ENCODE assay signal across 23 cellular contexts in genomic region chr3:16825617-16826204, GRCh38. TPM values are rescaled to one million over a fixed set of nuclear protein-coding genes. Genes with fewer than 3 reads are reported as not detected.
DNase-seq lines count a peak whose midpoint lies in the region; ATAC-seq and TF ChIP-seq lines count a peak whose summit lies in the region.
"Had no signal": no experiment of that assay in that cellular context is flagged by ENCODE, and none has a peak within 500 bp of the region (broad histone marks: within the 10 kb centered on the region; RNA-seq: fewer than 3 reads in every experiment).

No MANE protein-coding gene starts in this region.

- H3K27me3 ChIP-seq in left ventricle myocardium inferior (ENCODE audit: low read depth) (no peaks in the 10 kb centered on the region), testis (no peaks in the 10 kb centered on the region), foreskin keratinocyte (no peaks in the 10 kb centered on the region)

- no peak for TF ChIP-seq POLR2A in testis (IDR thresholded peaks at IDR 0.05)

- H3K4me3 ChIP-seq in left ventricle myocardium inferior (no peak overlapping the region), fibroblast of mammary gland (ENCODE audit: control insufficient read depth, low read depth, low read length) (no peak overlapping the region), testis (no peak overlapping the region)
- H3K4me3 ChIP-seq: GM12878, GM23338, HAP-1 had no signal

- no peaks in the 10 kb centered on the region for H3K4me1 ChIP-seq in left ventricle myocardium inferior
- H3K4me1 ChIP-seq in testis: no peaks in the 10 kb centered on the region
- H3K4me1 ChIP-seq in foreskin keratinocyte: no peaks in the 10 kb centered on the region

- H3K27ac ChIP-seq in left ventricle myocardium inferior (replicated peaks): no peak overlapping the region
- peak overlapping the region in 1 of 2 donors; percentile 67 for H3K27ac ChIP-seq in testis
- no peak overlapping the region for H3K27ac ChIP-seq in foreskin keratinocyte
- H3K27ac ChIP-seq: KMS-11 had no signal

- no peak for DNase-seq in Right ventricle myocardium superior
- no peak for DNase-seq in left ventricle myocardium inferior
- DNase-seq in fibroblast of mammary gland (ENCODE audit: low read depth): peak; percentile 34
- peak; percentile 18 for DNase-seq in myocyte (ENCODE audit: low read depth)
- peak; percentile 35 for DNase-seq in testis
- DNase-seq in foreskin keratinocyte: no peak
- DNase-seq in SW480 (ENCODE audit: low spot score): no peak
- no peak for DNase-seq in activated CD8-positive, alpha-beta T cell treated with anti-CD3 and anti-CD28 coated beads, Interleukin-2, amount 10 ng/mL, durations not matched to agents 7 days and 5 days
- DNase-seq: 8988T; AML-193; C1 segment of cervical spinal cord; CD8-positive, alpha-beta T cell; DND-41; IMR-90; NCI-H1694; NCI-H2081; NCI-H2171; NCI-H345; NCI-H524 treated with DMSO at 0.1 percent for 48 hours had no signal

- intact Hi-C loops in Right ventricle myocardium superior (cut with DNase I): no loop called here
- intact Hi-C loops in left ventricle myocardium inferior (cut with micrococcal nuclease): no loop called here
- intact Hi-C loops in testis (cut with DNase I; ENCODE audit: low total_unique reads): no loop called here

- WGBS in testis, 2 donors: 47 to 51% methylated on average over 5 of the region's 5 CpGs

- no peaks in the 10 kb centered on the region for H3K36me3 ChIP-seq in left ventricle myocardium inferior
- H3K36me3 ChIP-seq in testis (ENCODE audit: low read depth, missing control alignments): no peaks in the 10 kb centered on the region
- H3K36me3 ChIP-seq: HAP-1 had no signal

- H3K36me3 Mint-ChIP-seq in activated CD8-positive, alpha-beta T cell treated with anti-CD3 and anti-CD28 coated beads, Interleukin-2, amount 10 ng/mL, durations not matched to agents 7 days and 5 days (ENCODE audit: low read depth): peaks cover 3% of the 10 kb centered on the region
- H3K36me3 Mint-ChIP-seq: CD8-positive, alpha-beta T cell had no signal

- POLR2A ChIA-PET in activated CD8-positive, alpha-beta T cell treated with anti-CD3 and anti-CD28 coated beads, Interleukin-2, amount 10 ng/mL, durations not matched to agents 7 days and 5 days (lab: Charles Lee): no interaction called here

- no peak overlapping the region for H3K27ac Mint-ChIP-seq in activated CD8-positive, alpha-beta T cell treated with anti-CD3 and anti-CD28 coated beads, Interleukin-2, amount 10 ng/mL, durations not matched to agents 7 days and 5 days
- H3K27ac Mint-ChIP-seq: CD8-positive, alpha-beta T cell; GM23338 had no signal

- CTCF ChIA-PET in activated CD8-positive, alpha-beta T cell treated with anti-CD3 and anti-CD28 coated beads, Interleukin-2, amount 10 ng/mL, durations not matched to agents 7 days and 5 days (lab: Charles Lee): interaction anchor here (1.0 to 4.1 kb wide), 2 partner anchors 12 to 408 kb away, joined by 3 to 28 read pairs; no protein-coding TSS in a partner anchor

- peak; percentile 45 for ATAC-seq in Right ventricle myocardium superior (ENCODE audit: poor library complexity)
- no peak for ATAC-seq in foreskin keratinocyte
- ATAC-seq in activated CD8-positive, alpha-beta T cell treated with anti-CD3 and anti-CD28 coated beads, Interleukin-2, amount 10 ng/mL, durations not matched to agents 7 days and 5 days: no peak
- ATAC-seq: CD8-positive, alpha-beta T cell; GM12878; GM23338 had no signal

- H3K9me3 ChIP-seq in left ventricle myocardium inferior (replicated peaks) (no peaks in the 10 kb centered on the region), testis (no peaks in the 10 kb centered on the region)
- H3K9me3 ChIP-seq: HAP-1 had no signal

- no peak for TF ChIP-seq CTCF in left ventricle myocardium inferior (IDR thresholded peaks at IDR 0.05; ENCODE audit: borderline replicate concordance)
- no peak for TF ChIP-seq CTCF in fibroblast of mammary gland (conservative IDR thresholded peaks at IDR 0.05; ENCODE audit: control insufficient read depth, insufficient read depth, low read depth, low read length)
- no peak for TF ChIP-seq CTCF in testis (IDR thresholded peaks at IDR 0.05)
- TF ChIP-seq CTCF in foreskin keratinocyte (conservative IDR thresholded peaks at IDR 0.05): no peak

- H3K4me1 Mint-ChIP-seq in activated CD8-positive, alpha-beta T cell treated with anti-CD3 and anti-CD28 coated beads, Interleukin-2, amount 10 ng/mL, durations not matched to agents 7 days and 5 days (ENCODE audit: low read depth): peaks cover 20% of the 10 kb centered on the region

- no peak overlapping the region for H3K4me3 Mint-ChIP-seq in activated CD8-positive, alpha-beta T cell treated with anti-CD3 and anti-CD28 coated beads, Interleukin-2, amount 10 ng/mL, durations not matched to agents 7 days and 5 days
- H3K4me3 Mint-ChIP-seq: CD8-positive, alpha-beta T cell; GM23338 had no signal

- H3K27me3 Mint-ChIP-seq in activated CD8-positive, alpha-beta T cell treated with anti-CD3 and anti-CD28 coated beads, Interleukin-2, amount 10 ng/mL, durations not matched to agents 7 days and 5 days (ENCODE audit: low read depth): no peaks in the 10 kb centered on the region

- H3K9me3 Mint-ChIP-seq in activated CD8-positive, alpha-beta T cell treated with anti-CD3 and anti-CD28 coated beads, Interleukin-2, amount 10 ng/mL, durations not matched to agents 7 days and 5 days (ENCODE audit: insufficient read depth): no peaks in the 10 kb centered on the region
- H3K9me3 Mint-ChIP-seq: CD8-positive, alpha-beta T cell; GM23338 had no signal

RNA-seq across cellular contexts. Expression of gene PLCL2, which starts 59.0 kb away (rescaled TPM):
- total RNA-seq in Right ventricle myocardium superior: 64.5 TPM
- 48.1 TPM for total RNA-seq in left ventricle myocardium inferior
- total RNA-seq in myocyte: 1.2 TPM in 2 replicates
- polyA plus RNA-seq in myocyte (2012): 0.06 TPM
- 10 to 100 TPM; 15.0 to 23.0 TPM for total RNA-seq in testis
- polyA plus RNA-seq in testis (ENCODE audit: insufficient read depth, low read depth, low replicate concordance): 10.7 TPM
- 1.7 TPM in 2 replicates for total RNA-seq in foreskin keratinocyte
- polyA plus RNA-seq in foreskin keratinocyte: 0.60 and 0.61 TPM in 2 replicates
- 10 to 100 TPM; 33.9 to 35.8 TPM for total RNA-seq in activated CD8-positive, alpha-beta T cell treated with anti-CD3 and anti-CD28 coated beads, Interleukin-2, amount 10 ng/mL, durations not matched to agents 7 days and 5 days

Comparison
In these comparisons a context has a peak if more than half of its experiments do, and no peak if none do; other contexts are left out.
1. DNase-seq: peak in fibroblast of mammary gland (single experiment), myocyte (single experiment) and testis (single experiment); none in Right ventricle myocardium superior (single experiment), left ventricle myocardium inferior (single experiment), foreskin keratinocyte (0 of 2), SW480 (single experiment) and activated CD8-positive, alpha-beta T cell treated with anti-CD3 and anti-CD28 coated beads, Interleukin-2, amount 10 ng/mL, durations not matched to agents 7 days and 5 days (single experiment).